19 cellular contexts compared by ENCODE assay signal in the genomic region with DNA sequence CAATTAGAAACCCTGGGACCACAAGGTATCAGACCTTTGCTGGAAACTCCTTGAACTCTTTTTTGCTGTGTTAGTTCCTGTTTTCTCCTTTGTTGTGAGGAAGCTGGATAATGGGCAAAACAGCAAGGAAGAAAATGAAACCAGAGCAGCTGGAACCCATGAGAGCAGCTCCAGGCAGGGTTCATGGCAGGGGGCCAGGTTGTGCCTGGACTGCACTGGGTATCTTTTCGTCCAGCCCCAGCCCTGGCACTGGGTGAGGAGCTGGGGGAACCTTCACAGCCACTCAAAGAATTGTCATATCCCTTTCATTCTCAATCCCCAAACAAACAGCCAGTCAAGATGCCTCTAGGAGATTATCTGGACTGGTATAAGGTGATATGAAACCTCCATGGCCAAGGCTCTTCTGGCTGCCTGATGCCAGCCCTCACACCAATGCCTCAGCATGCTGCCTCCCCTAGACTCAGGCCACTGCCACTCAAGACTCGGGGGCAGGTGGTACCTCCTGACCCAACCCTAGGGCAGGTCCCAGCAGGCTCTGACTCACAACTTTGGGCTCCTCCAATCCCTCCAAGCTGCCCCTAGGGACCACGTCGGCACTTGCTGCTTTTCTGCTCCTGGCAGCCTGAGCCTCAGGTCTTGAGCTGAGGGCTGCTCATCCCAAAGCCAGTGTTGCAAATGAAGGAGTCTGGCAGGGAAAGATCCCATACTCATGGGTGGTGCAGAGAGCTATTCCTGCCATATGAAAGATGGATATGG. TPM values are rescaled to one million over a fixed set of nuclear protein-coding genes. Genes with fewer than 3 reads are reported as not detected.
DNase-seq lines count a peak whose midpoint lies in the region; TF ChIP-seq lines count a peak whose summit lies in the region.
"Had no signal": no experiment of that assay in that cellular context is flagged by ENCODE, and none has a peak within 500 bp of the region (broad histone marks: within the 10 kb centered on the region; RNA-seq: fewer than 3 reads in every experiment).

No MANE protein-coding gene starts in this region.

- H4K20me1 ChIP-seq in mammary epithelial cell (ENCODE audit: insufficient read depth, low read length) = no peaks in the 10 kb centered on the region

- peaks cover 4% of the 10 kb centered on the region for H3K4me1 ChIP-seq in mammary epithelial cell (ENCODE audit: insufficient read depth, low read length)
- H3K4me1 ChIP-seq: neural progenitor cell had no signal

- no peak overlapping the region for H3K4me2 ChIP-seq in mammary epithelial cell (ENCODE audit: insufficient read depth, low read depth, low read length)
- H3K4me2 ChIP-seq: neural progenitor cell had no signal

- DNase-seq in DMS 273 (lab: John Stamatoyannopoulos, UW; ENCODE audit: unreplicated experiment) (peak; percentile 23), DMS 273 treated with DMSO at 0.1 percent for 48 hours (lab: John Stamatoyannopoulos, UW) (no peak), NCI-H2029 (lab: John Stamatoyannopoulos, UW) (peak; percentile 57), mammary epithelial cell (peak; percentile 23), myocyte (ENCODE audit: low read depth) (peak; percentile 90), 8988T (no peak), NK-92 (lab: John Stamatoyannopoulos, UW; ENCODE audit: unreplicated experiment) (no peak), activated gamma-delta T cell treated with Interleukin-2 at 50 U/mL for 16 hours (no peak)
- DNase-seq: activated B cell treated with CpG ODN at 0.5 μM for 24 hours; activated CD8-positive, alpha-beta memory T cell treated with anti-CD3 and anti-CD28 coated beads for 24 hours; activated naive CD8-positive, alpha-beta T cell treated with anti-CD3 and anti-CD28 coated beads, Interleukin-2, amount 50 U/mL, for 24 hours; CD4-positive, alpha-beta memory T cell; HFFc6; mesendoderm; NCI-H1694; stimulated activated CD4-positive, alpha-beta T cell treated with anti-CD3 and anti-CD28 coated beads, Interleukin-15, amount 100 ng/mL, for 24 hours; stimulated activated naive CD4-positive, alpha-beta T cell treated with Interleukin-2 at 50 U/mL for 16 hours had no signal

- H3K79me2 ChIP-seq in mammary epithelial cell (ENCODE audit: insufficient read depth, low read length) = no peaks in the 10 kb centered on the region

- intact Hi-C loops in mammary epithelial cell (cut with micrococcal nuclease) = no loop called here

- CTCF ChIA-PET in mammary epithelial cell (lab: Charles Lee; ENCODE audit: low non-redundant PET) = interaction anchor here (0.8 kb wide), 1 partner anchor 21 kb away, joined by 3 read pairs; no protein-coding TSS in a partner anchor

- H3K27me3 ChIP-seq in mammary epithelial cell (ENCODE audit: insufficient read depth, low read length) = no peaks in the 10 kb centered on the region
- H3K27me3 ChIP-seq: neural progenitor cell had no signal

- BruUV-seq in mammary epithelial cell (replicated peaks; lab: Mats Ljungman, UMichigan) = no TSS peak

- no peak overlapping the region for H3K4me3 ChIP-seq in mammary epithelial cell (replicated peaks in 1 of 3; ENCODE audit: insufficient read depth in 1 of 3, low read depth in 2 of 3, low read length in 3 of 3)
- H3K4me3 ChIP-seq: neural progenitor cell had no signal

- H3K9ac ChIP-seq in mammary epithelial cell (ENCODE audit: insufficient read depth, low read length) = no peak overlapping the region
- H3K9ac ChIP-seq: neural progenitor cell had no signal

- 43% methylated on average over 4 of the region's 4 CpGs for WGBS in mammary epithelial cell (ENCODE audit: low coverage, missing lambda C conversion rate)

- H3K36me3 ChIP-seq in mammary epithelial cell (ENCODE audit: insufficient read depth, low read length) = peaks cover 2% of the 10 kb centered on the region
- H3K36me3 ChIP-seq: neural progenitor cell had no signal

- no peak for TF ChIP-seq CTCF in mammary epithelial cell (conservative IDR thresholded peaks at IDR 0.05 in 1 of 2, IDR thresholded peaks at IDR 0.05 in 1 of 2; ENCODE audit: extremely low read depth in 1 of 2, insufficient read depth in 1 of 2, low read depth in 1 of 2, low read length in 2 of 2)

- no peak overlapping the region for H2AFZ ChIP-seq in mammary epithelial cell (ENCODE audit: low read depth, low read length)
- H2AFZ ChIP-seq: neural progenitor cell had no signal

- H3K27ac ChIP-seq in mammary epithelial cell (ENCODE audit: insufficient read depth, low read depth, low read length) = no peak overlapping the region
- H3K27ac ChIP-seq: 22Rv1, neural progenitor cell had no signal

- dilution Hi-C loops in mammary epithelial cell (cut with HindIII; ENCODE audit: low sequenced_read_pairs) = no loop called here

- in situ Hi-C loops in mammary epithelial cell (cut with MboI; ENCODE audit: low sequenced_read_pairs in 2 of 2) = no loop called here

- no peaks in the 10 kb centered on the region for H3K9me3 ChIP-seq in mammary epithelial cell (replicated peaks; ENCODE audit: insufficient read depth, low read length)

RNA-seq across cellular contexts. Expression of gene FAM186B, which starts 16.5 kb away (rescaled TPM):
- total RNA-seq in mammary epithelial cell = under 1 TPM; 0.33 to 0.35 TPM
- polyA plus RNA-seq in mammary epithelial cell = 0.19 TPM
- polyA minus RNA-seq in mammary epithelial cell = not detected
- 0.10 and 0.27 TPM in 2 replicates for total RNA-seq in myocyte
- polyA plus RNA-seq in myocyte (2012) = 0.79 TPM

RNA-seq across cellular contexts. Expression of gene MCRS1, which starts 21.0 kb away (rescaled TPM):
- total RNA-seq in mammary epithelial cell (10 to 100 TPM; 43.8 to 59.5 TPM), myocyte (72.1 and 98.1 TPM in 2 replicates)
- 68.9 TPM for polyA plus RNA-seq in mammary epithelial cell
- 38.1 TPM for polyA minus RNA-seq in mammary epithelial cell
- 56.3 TPM for polyA plus RNA-seq in myocyte (2012)

RNA-seq across cellular contexts. Expression of gene PRPF40B, which starts 34.4 kb away (rescaled TPM):
- 10 to 100 TPM in 1 of 2 donors, 1 to 10 TPM in 1; 8.0 to 34.4 TPM for total RNA-seq in mammary epithelial cell
- 14.4 TPM for polyA plus RNA-seq in mammary epithelial cell
- 21.9 TPM for polyA minus RNA-seq in mammary epithelial cell
- 12.4 and 14.7 TPM in 2 replicates for total RNA-seq in myocyte
- 17.3 TPM for polyA plus RNA-seq in myocyte (2012)

RNA-seq across cellular contexts. Expression of gene KCNH3, which starts 50.1 kb away (rescaled TPM):
- total RNA-seq in mammary epithelial cell (1 to 10 TPM in 1 of 2 donors, under 1 TPM in 1; under 0.01 to 1.2 TPM), myocyte (8.9 and 11.9 TPM in 2 replicates)
- polyA plus RNA-seq in mammary epithelial cell = 0.08 TPM
- not detected for polyA minus RNA-seq in mammary epithelial cell
- 2.3 TPM for polyA plus RNA-seq in myocyte (2012)

Comparison
In these comparisons a context has a peak if more than half of its experiments do, and no peak if none do; other contexts are left out.
1. DNase-seq: peak in DMS 273 (single experiment), NCI-H2029 (single experiment), mammary epithelial cell (single experiment) and myocyte (single experiment); none in DMS 273 treated with DMSO at 0.1 percent for 48 hours (single experiment), 8988T (single experiment), NK-92 (single experiment) and activated gamma-delta T cell treated with Interleukin-2 at 50 U/mL for 16 hours (single experiment).